ENCODE assay signal across 13 cellular contexts in genomic region chr20:36483205-36483918, GRCh38. TPM values are rescaled to one million over a fixed set of nuclear protein-coding genes. Genes with fewer than 3 reads are reported as not detected.
DNase-seq lines count a peak whose midpoint lies in the region; ATAC-seq and TF ChIP-seq lines count a peak whose summit lies in the region.
"Had no signal": no experiment of that assay in that cellular context is flagged by ENCODE, and none has a peak within 500 bp of the region (broad histone marks: within the 10 kb centered on the region; RNA-seq: fewer than 3 reads in every experiment).

No MANE protein-coding gene starts in this region.

- DNase-seq in esophagus squamous epithelium (lab: John Stamatoyannopoulos, UW) (no peak), NCI-H187 treated with DMSO at 0.1 percent for 48 hours (lab: John Stamatoyannopoulos, UW) (no peak), ureter (ENCODE audit: low spot score) (no peak), T-helper 2 cell (no peak)
- DNase-seq: NCI-H774, T-cell had no signal

- H3K27ac ChIP-seq in BLaER1 (peak overlapping the region; percentile 23; the same call in 1 of the 2 replicates), esophagus squamous epithelium (peak overlapping the region; percentile 18 to 39 (median 30)), rectal smooth muscle tissue (ENCODE audit: low read depth, low read length) (peak overlapping the region; percentile 30)
- H3K27ac ChIP-seq: prostate gland had no signal

- H4K20me1 ChIP-seq in BLaER1: peaks cover 100% of the 10 kb centered on the region

- H3K4me1 Mint-ChIP-seq in IgD-negative memory B cell: peaks cover 21 to 43% (median 26%) of the 10 kb centered on the region in 3 donors

- WGBS in esophagus squamous epithelium, 2 donors: 54 to 58% methylated on average over 3 to 4 of the region's 5 CpGs

- H3K9me3 Mint-ChIP-seq in IgD-negative memory B cell: no peaks in the 10 kb centered on the region
- H3K9me3 Mint-ChIP-seq: activated naive CD4-positive, alpha-beta T cell treated with anti-CD3 and anti-CD28 coated beads, Interleukin-2, amount 50 U/mL, for 72 hours; CD14-positive monocyte; T-cell had no signal

- 0 out of 2 replicates have a peak overlapping the region, but pooled peaks have one; percentile 1 for H3K4me2 ChIP-seq in BLaER1

- TF ChIP-seq CTCF in esophagus squamous epithelium (IDR thresholded peaks at IDR 0.05): no peak

- peaks cover 3% of the 10 kb centered on the region for H3K36me3 Mint-ChIP-seq in IgD-negative memory B cell
- H3K36me3 Mint-ChIP-seq: activated naive CD4-positive, alpha-beta T cell treated with anti-CD3 and anti-CD28 coated beads, Interleukin-2, amount 50 U/mL, for 72 hours had no signal

- intact Hi-C loops in esophagus squamous epithelium (cut with DNase I): no loop called here

- TF ChIP-seq POLR2A in esophagus squamous epithelium (IDR thresholded peaks at IDR 0.05): no peak

- H3K4me1 ChIP-seq in BLaER1 (peaks cover 17% of the 10 kb centered on the region), esophagus squamous epithelium (peaks cover 5 to 85% (median 43%) of the 10 kb centered on the region in 3 donors), rectal smooth muscle tissue (ENCODE audit: control insufficient read depth, insufficient read depth, low read length) (peaks cover 37% of the 10 kb centered on the region)

- peak overlapping the region in 2 of 4 donors; percentile 38 to 68 for H3K4me3 Mint-ChIP-seq in IgD-negative memory B cell
- H3K4me3 Mint-ChIP-seq: CD14-positive monocyte, T-cell had no signal

- H3K27me3 ChIP-seq in BLaER1 (no peaks in the 10 kb centered on the region), esophagus squamous epithelium (no peaks in the 10 kb centered on the region), rectal smooth muscle tissue (ENCODE audit: control insufficient read depth, insufficient read depth, low read length) (no peaks in the 10 kb centered on the region)

- no peak overlapping the region for H3K4me3 ChIP-seq in BLaER1
- H3K4me3 ChIP-seq in esophagus squamous epithelium: no peak overlapping the region
- H3K4me3 ChIP-seq in rectal smooth muscle tissue (ENCODE audit: low read length): no peak overlapping the region
- H3K4me3 ChIP-seq: prostate gland had no signal

- peak overlapping the region; percentile 44; the same call in 1 of the 2 replicates for H3K9ac ChIP-seq in BLaER1
- no peak overlapping the region for H3K9ac ChIP-seq in rectal smooth muscle tissue (ENCODE audit: low read length)

- no peaks in the 10 kb centered on the region for H3K27me3 Mint-ChIP-seq in IgD-negative memory B cell
- H3K27me3 Mint-ChIP-seq: T-cell had no signal

- H3K9me3 ChIP-seq in BLaER1 (no peaks in the 10 kb centered on the region), esophagus squamous epithelium (no peaks in the 10 kb centered on the region)
- H3K9me3 ChIP-seq: prostate gland had no signal

- ATAC-seq in GM21717 (IDR thresholded peaks at IDR 0.05; ENCODE audit: unreplicated experiment): no peak
- ATAC-seq: activated naive CD4-positive, alpha-beta T cell treated with anti-CD3 and anti-CD28 coated beads, Interleukin-2, amount 50 U/mL, for 72 hours; T-cell had no signal

- peak overlapping the region; percentile 32 to 86 (median 80) for H3K27ac Mint-ChIP-seq in IgD-negative memory B cell

- H3K36me3 ChIP-seq in BLaER1: peaks cover 61% of the 10 kb centered on the region
- H3K36me3 ChIP-seq in esophagus squamous epithelium: peaks cover 0 to 6% (median 0%) of the 10 kb centered on the region in 3 donors
- H3K36me3 ChIP-seq in rectal smooth muscle tissue (ENCODE audit: control insufficient read depth, insufficient read depth, low read length): no peaks in the 10 kb centered on the region
- H3K36me3 ChIP-seq: prostate gland had no signal

RNA-seq across cellular contexts. Expression of gene MYL9, which starts 58.0 kb away (rescaled TPM):
- polyA plus RNA-seq in IgD-negative memory B cell: 2.9 TPM
- 100 to 1,000 TPM in 1 of 4 donors, 10 to 100 TPM in 3; 10.7 to 313 (median 60.7) TPM for total RNA-seq in esophagus squamous epithelium
- total RNA-seq in ureter: 1,028 TPM
